ENCODE assay signal across 9 cellular contexts in the genomic region with DNA sequence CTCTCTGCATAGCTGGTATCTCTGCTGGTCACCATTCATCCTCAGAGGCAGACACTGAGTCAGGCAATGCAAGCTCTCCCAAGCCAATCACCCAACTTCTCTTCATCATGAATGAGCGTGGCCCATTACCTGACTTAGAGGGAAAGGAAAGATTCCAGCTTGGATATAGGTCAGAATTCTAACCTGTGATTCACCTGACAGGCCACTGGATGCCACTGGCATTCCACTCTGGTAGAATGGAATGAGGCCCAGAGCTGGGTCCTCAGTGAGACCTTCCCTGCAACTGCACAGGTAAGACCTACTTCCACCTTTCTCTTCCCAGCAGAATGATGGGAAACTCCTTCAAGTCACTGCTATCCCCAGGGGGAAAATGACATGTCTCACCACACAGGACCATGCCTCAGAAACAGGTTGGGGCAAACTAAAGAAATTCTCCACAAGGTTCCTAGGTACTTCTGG.
DNase-seq lines count a peak whose midpoint lies in the region; ATAC-seq, FAIRE-seq and TF ChIP-seq lines count a peak whose summit lies in the region.
"Had no signal": no experiment of that assay in that cellular context is flagged by ENCODE, and none has a peak within 500 bp of the region (broad histone marks: within the 10 kb centered on the region; RNA-seq: fewer than 3 reads in every experiment).

No MANE protein-coding gene starts in this region.

- H3K9me3 ChIP-seq in SJCRH30 (replicated peaks) (no peaks in the 10 kb centered on the region), endothelial cell of umbilical vein (replicated peaks; ENCODE audit: control insufficient read depth, insufficient read depth, low read length) (no peaks in the 10 kb centered on the region), small intestine (ENCODE audit: control insufficient read depth, low read depth) (no peaks in the 10 kb centered on the region), MG63 (no peaks in the 10 kb centered on the region)

- no peak for TF ChIP-seq POLR2A in endothelial cell of umbilical vein (IDR thresholded peaks at IDR 0.05; ENCODE audit: low read depth, low read length)

- no peaks in the 10 kb centered on the region for H3K79me2 ChIP-seq in endothelial cell of umbilical vein (ENCODE audit: control insufficient read depth, insufficient read depth, low read length)

- H3K4me2 ChIP-seq in endothelial cell of umbilical vein (ENCODE audit: insufficient read depth, low read length), result peak overlapping the region; percentile 32

- H3K36me3 ChIP-seq in SJCRH30 (peaks cover 3% of the 10 kb centered on the region), endothelial cell of umbilical vein (ENCODE audit: control insufficient read depth in 2 of 2, extremely low read depth in 1 of 2, insufficient read depth in 2 of 2, low read length in 2 of 2) (peaks cover 4 to 5% of the 10 kb centered on the region in 2 experiments), small intestine (ENCODE audit: control insufficient read depth in 2 of 2, insufficient read depth in 2 of 2, low read length in 2 of 2) (peaks cover 0 to 2% of the 10 kb centered on the region in 2 donors), MG63 (no peaks in the 10 kb centered on the region)

- H3K9ac ChIP-seq in endothelial cell of umbilical vein (replicated peaks; ENCODE audit: extremely low read depth, insufficient read depth, low read length), result no peak overlapping the region

- peaks cover 17% of the 10 kb centered on the region for H3K4me1 ChIP-seq in SJCRH30
- peaks cover 13% of the 10 kb centered on the region for H3K4me1 ChIP-seq in endothelial cell of umbilical vein (ENCODE audit: control insufficient read depth, extremely low read depth, insufficient read depth, low read length)
- H3K4me1 ChIP-seq in small intestine (ENCODE audit: control insufficient read depth in 2 of 2, insufficient read depth in 1 of 2, low read depth in 1 of 2, low read length in 1 of 2), result no peaks in the 10 kb centered on the region

- POLR2A ChIA-PET in endothelial cell of umbilical vein (lab: Charles Lee), result interaction anchor here (0.8 kb wide), 1 partner anchor 242 kb away, joined by 3 read pairs; no protein-coding TSS in a partner anchor

- 77 to 86% (median 82%) methylated on average over 1 of the region's 1 CpG for WGBS in small intestine, 3 donors

- H2AFZ ChIP-seq in endothelial cell of umbilical vein (ENCODE audit: low read depth, low read length), result no peak overlapping the region

- H4K20me1 ChIP-seq in endothelial cell of umbilical vein (replicated peaks; ENCODE audit: control insufficient read depth, extremely low read depth, insufficient read depth, low read length), result no peaks in the 10 kb centered on the region

- no peak for ATAC-seq in GM21786 (IDR thresholded peaks at IDR 0.05; ENCODE audit: unreplicated experiment)

- no peaks in the 10 kb centered on the region for H3K9me1 ChIP-seq in endothelial cell of umbilical vein (replicated peaks; ENCODE audit: control insufficient read depth, extremely low read depth, insufficient read depth, low read length)

- H3K27ac ChIP-seq in SJCRH30 (no peak overlapping the region), endothelial cell of umbilical vein (ENCODE audit: insufficient read depth, low read depth, low read length) (peak overlapping the region; percentile 48), small intestine (ENCODE audit: low read depth in 1 of 2, low read length in 1 of 2) (no peak overlapping the region)

- DNase-seq in AG08395 (ENCODE audit: low spot score), result peak; percentile 28
- peak; percentile 11 to 35 for DNase-seq in SJCRH30
- DNase-seq in endothelial cell of umbilical vein (ENCODE audit: low read depth, low spot score), result no peak
- DNase-seq in small intestine, result peak; percentile 61
- no peak for DNase-seq in mucosa of gallbladder (ENCODE audit: low spot score)
- no peak for DNase-seq in MG63

- CTCF ChIA-PET in endothelial cell of umbilical vein (lab: Charles Lee), result interaction anchor here (0.5 to 2.9 kb wide), 31 partner anchors 14 to 790 kb away, joined by 3 to 36 read pairs (median 4); a partner anchor contains a TSS

- H3K4me3 ChIP-seq in SJCRH30 (no peak overlapping the region), endothelial cell of umbilical vein (replicated peaks in 1 of 3; ENCODE audit: insufficient read depth in 1 of 3, low read depth in 1 of 3, low read length in 3 of 3) (no peak overlapping the region), small intestine (ENCODE audit: low read depth in 1 of 2, low read length in 2 of 2) (no peak overlapping the region), MG63 (no peak overlapping the region)

- BruUV-seq in endothelial cell of umbilical vein (replicated peaks; lab: Mats Ljungman, UMichigan), result no TSS peak

- dilution Hi-C loops in endothelial cell of umbilical vein (cut with MboI; ENCODE audit: extremely low pct_ligation_motif_present, low sequenced_read_pairs), result no loop called here

- TF ChIP-seq CTCF in GM12873 (IDR thresholded peaks at IDR 0.05; ENCODE audit: insufficient read depth, low read depth, low read length, missing control alignments) (peak; percentile 62), endothelial cell of umbilical vein (IDR thresholded peaks at IDR 0.05; ENCODE audit: extremely low read depth in 1 of 2, insufficient read depth in 1 of 2, low read depth in 1 of 2, low read length in 2 of 2) (peak; percentile 27 to 28)

- H3K27me3 ChIP-seq in SJCRH30 (no peaks in the 10 kb centered on the region), endothelial cell of umbilical vein (ENCODE audit: control insufficient read depth in 2 of 2, insufficient read depth in 2 of 2, low read length in 2 of 2) (no peaks in the 10 kb centered on the region), small intestine (ENCODE audit: control insufficient read depth in 2 of 2, insufficient read depth in 2 of 2, low read length in 2 of 2) (no peaks in the 10 kb centered on the region), MG63 (no peaks in the 10 kb centered on the region)

- intact Hi-C loops in endothelial cell of umbilical vein (cut with micrococcal nuclease), result loop anchor here (1.0 to 10.0 kb wide), 3 partner anchors 220 to 682 kb away; a partner anchor contains a TSS

- FAIRE-seq in endothelial cell of umbilical vein (lab: Jason Lieb, UNC) (no peak), small intestine (lab: Jason Lieb, UNC) (no peak)
- FAIRE-seq: endometrium had no signal

TF ChIP-seq in endothelial cell of umbilical vein, 7 proteins besides CTCF, POLR2A, EP300 and RAD21:
- TF ChIP-seq, protein P1, sequence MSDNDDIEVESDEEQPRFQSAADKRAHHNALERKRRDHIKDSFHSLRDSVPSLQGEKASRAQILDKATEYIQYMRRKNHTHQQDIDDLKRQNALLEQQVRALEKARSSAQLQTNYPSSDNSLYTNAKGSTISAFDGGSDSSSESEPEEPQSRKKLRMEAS (IDR thresholded peaks at IDR 0.05; ENCODE audit: insufficient read depth, insufficient read length), result no peak
- TF ChIP-seq MYC (IDR thresholded peaks at IDR 0.05; ENCODE audit: low read depth, low read length) (no peak), EZH2 (IDR thresholded peaks at IDR 0.05; ENCODE audit: borderline replicate concordance, low read depth, low read length, severe bottlenecking) (no peak), GATA2 (IDR thresholded peaks at IDR 0.05; ENCODE audit: insufficient read depth, insufficient read length, low read depth, low read length) (no peak), JUN (IDR thresholded peaks at IDR 0.05; ENCODE audit: borderline replicate concordance, insufficient read depth, insufficient read length, low read depth) (no peak), FOS (IDR thresholded peaks at IDR 0.05; ENCODE audit: borderline replicate concordance, insufficient read depth, low read length) (no peak), POLR2AphosphoS5 (IDR thresholded peaks at IDR 0.05; ENCODE audit: insufficient read depth, low read depth, low read length) (no peak)

Comparison
In these comparisons a context has a peak if more than half of its experiments do, and no peak if none do; other contexts are left out.
1. DNase-seq: peak in AG08395 (single experiment), SJCRH30 (2 of 2) and small intestine (single experiment); none in endothelial cell of umbilical vein (single experiment), mucosa of gallbladder (single experiment) and MG63 (single experiment).